8 cellular contexts compared by ENCODE assay signal in the genomic region with DNA sequence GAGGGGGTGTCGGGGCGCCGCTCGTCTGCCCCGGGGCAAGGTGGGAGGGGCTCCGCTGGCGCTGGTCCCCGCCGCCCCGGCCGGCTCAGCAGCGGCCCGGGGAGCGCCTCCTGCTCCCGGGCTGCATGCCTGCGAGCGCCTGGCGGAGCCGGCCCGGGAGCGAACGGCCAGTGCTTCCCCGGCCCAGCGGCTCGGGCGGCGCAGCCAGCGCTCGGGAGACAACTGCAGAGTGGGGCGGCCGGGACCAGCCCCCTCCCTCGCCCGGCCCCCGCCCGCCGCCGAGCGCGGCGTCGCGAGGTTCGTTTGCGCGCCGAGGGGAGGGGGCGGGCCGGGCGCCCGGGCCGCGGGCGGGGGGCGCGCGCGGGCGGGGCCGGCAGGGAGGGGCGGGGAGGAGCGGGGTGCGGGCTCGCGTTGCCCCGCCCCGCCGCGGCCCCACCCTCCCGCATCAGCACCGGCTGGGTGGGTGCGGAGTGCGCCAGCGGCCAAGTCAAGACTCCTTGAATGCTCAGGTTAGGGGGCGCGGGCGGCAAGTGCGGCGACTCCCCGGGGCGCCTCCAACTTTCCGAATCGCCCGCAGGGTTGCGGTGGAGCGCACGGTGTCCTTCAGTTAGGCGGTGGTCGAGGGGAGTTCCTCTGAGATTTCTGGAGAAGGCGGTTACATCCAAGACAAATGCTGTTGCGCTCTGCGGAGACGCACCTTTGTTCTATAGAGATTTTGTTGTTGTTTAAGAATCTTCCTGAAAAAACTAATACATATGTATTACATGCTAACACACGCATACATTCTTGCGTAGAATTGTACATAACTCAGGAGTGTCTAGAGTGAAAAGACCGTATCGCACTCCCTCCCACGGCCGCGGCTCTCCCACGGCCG. TPM values are rescaled to one million over a fixed set of nuclear protein-coding genes. Genes with fewer than 3 reads are reported as not detected.
DNase-seq lines count a peak whose midpoint lies in the region; ATAC-seq, FAIRE-seq and TF ChIP-seq lines count a peak whose summit lies in the region.

A gene with protein sequence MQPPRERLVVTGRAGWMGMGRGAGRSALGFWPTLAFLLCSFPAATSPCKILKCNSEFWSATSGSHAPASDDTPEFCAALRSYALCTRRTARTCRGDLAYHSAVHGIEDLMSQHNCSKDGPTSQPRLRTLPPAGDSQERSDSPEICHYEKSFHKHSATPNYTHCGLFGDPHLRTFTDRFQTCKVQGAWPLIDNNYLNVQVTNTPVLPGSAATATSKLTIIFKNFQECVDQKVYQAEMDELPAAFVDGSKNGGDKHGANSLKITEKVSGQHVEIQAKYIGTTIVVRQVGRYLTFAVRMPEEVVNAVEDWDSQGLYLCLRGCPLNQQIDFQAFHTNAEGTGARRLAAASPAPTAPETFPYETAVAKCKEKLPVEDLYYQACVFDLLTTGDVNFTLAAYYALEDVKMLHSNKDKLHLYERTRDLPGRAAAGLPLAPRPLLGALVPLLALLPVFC (minus strand): TSS at position 231 of the 874 bp plus-strand sequence. CDS start 279 bp downstream, outside the sequence.

- 21% methylated on average over 30 of the region's 101 CpGs for WGBS in A549 (ENCODE audit: missing lambda C conversion rate)

- no peak within 1 kb of the TSS for H3K9ac ChIP-seq in rectal smooth muscle tissue (ENCODE audit: low read length)

- no peak for TF ChIP-seq POLR2A in A549 (IDR thresholded peaks at IDR 0.05; ENCODE audit: low read length)

- TF ChIP-seq CTCF in A549 (IDR thresholded peaks at IDR 0.05) (no peak), left ventricle myocardium inferior (IDR thresholded peaks at IDR 0.05; ENCODE audit: borderline replicate concordance) (no peak)

- no peaks in the 10 kb centered on the region; the same call in 1 of the 2 replicates for H3K27me3 ChIP-seq in HAP-1 (ENCODE audit: low read depth)
- peaks cover 51% of the 10 kb centered on the region for H3K27me3 ChIP-seq in left ventricle myocardium inferior (ENCODE audit: low read depth)
- peaks cover 4% of the 10 kb centered on the region for H3K27me3 ChIP-seq in rectal smooth muscle tissue (ENCODE audit: control insufficient read depth, insufficient read depth, low read length)

- H3K4me3 Mint-ChIP-seq in activated T-cell treated with anti-CD3 and anti-CD28 coated beads, Interleukin-2, amount 50 U/mL, for 72 hours, result peak within 1 kb of the TSS; percentile 88 to 98

- intact Hi-C loops in left ventricle myocardium inferior (cut with micrococcal nuclease), result no loop called here

- H3K4me1 Mint-ChIP-seq in activated T-cell treated with anti-CD3 and anti-CD28 coated beads, Interleukin-2, amount 50 U/mL, for 72 hours (ENCODE audit: low read depth), result peaks cover 7% of the 10 kb centered on the region

- no peak for TF ChIP-seq RAD21 in A549 (conservative IDR thresholded peaks at IDR 0.05 in 1 of 2, IDR thresholded peaks at IDR 0.05 in 1 of 2)

- peak within 1 kb of the TSS; percentile 93 for H3K4me2 ChIP-seq in A549

- peak; percentile 40 to 57; a peak in 5 of 6 replicates for ATAC-seq in A549
- ATAC-seq in activated T-cell treated with anti-CD3 and anti-CD28 coated beads, Interleukin-2, amount 50 U/mL, for 72 hours (replicated peaks in 1 of 2), result peak; percentile 32 to 52
- no peak for ATAC-seq in GM18520 (IDR thresholded peaks at IDR 0.05; ENCODE audit: unreplicated experiment)

- POLR2A ChIA-PET in A549 (lab: Yijun Ruan, JAX), result no interaction called here

- H3K36me3 ChIP-seq in HAP-1 (replicated peaks) (no peaks in the 10 kb centered on the region), left ventricle myocardium inferior (no peaks in the 10 kb centered on the region), rectal smooth muscle tissue (ENCODE audit: control insufficient read depth, insufficient read depth, low read length) (no peaks in the 10 kb centered on the region)

- peaks cover 0 to 2% of the 10 kb centered on the region in 2 donors for H3K36me3 Mint-ChIP-seq in activated T-cell treated with anti-CD3 and anti-CD28 coated beads, Interleukin-2, amount 50 U/mL, for 72 hours (ENCODE audit: insufficient read depth in 2 of 2)

- H3K9me3 ChIP-seq in A549 (0 out of 3 replicates have a peak, but pooled peaks cover 2% of the 10 kb centered on the region), HAP-1 (peaks cover 2% of the 10 kb centered on the region; the same call in 1 of the 2 replicates), left ventricle myocardium inferior (replicated peaks) (no peaks in the 10 kb centered on the region)

- FAIRE-seq in A549 (lab: Jason Lieb, UNC), result no peak

- peak within 1 kb of the TSS; percentile 9 to 15; a peak in 3 of 6 replicates for H3K27ac ChIP-seq in A549
- H3K27ac ChIP-seq in left ventricle myocardium inferior (replicated peaks), result peak within 1 kb of the TSS; percentile 91
- peak within 1 kb of the TSS; percentile 88 for H3K27ac ChIP-seq in rectal smooth muscle tissue (ENCODE audit: low read depth, low read length)

- H3K27ac Mint-ChIP-seq in activated T-cell treated with anti-CD3 and anti-CD28 coated beads, Interleukin-2, amount 50 U/mL, for 72 hours, result no peak within 1 kb of the TSS

- in situ Hi-C loops in HAP-1 (cut with MboI; ENCODE audit: low sequenced_read_pairs), result no loop called here

- DNase-seq in A549 (ENCODE audit: low read depth in 1 of 2, low spot score in 1 of 2) (no peak), HAP-1 (ENCODE audit: low spot score in 2 of 2) (peak in 1 of 2 experiments; percentile 65), left ventricle myocardium inferior (peak; percentile 66), HCEC 1CT (no peak), HK-2 (ENCODE audit: unreplicated experiment) (no peak)
- DNase-seq in activated T-cell treated with anti-CD3 and anti-CD28 coated beads, Interleukin-2, amount 50 U/mL, for 72 hours, result peak; percentile 4 to 27

- H3K4me1 ChIP-seq in A549, result peaks cover 16% of the 10 kb centered on the region
- no peaks in the 10 kb centered on the region; the same call in 1 of the 2 replicates for H3K4me1 ChIP-seq in HAP-1
- H3K4me1 ChIP-seq in left ventricle myocardium inferior, result peaks cover 26% of the 10 kb centered on the region
- H3K4me1 ChIP-seq in rectal smooth muscle tissue (ENCODE audit: control insufficient read depth, insufficient read depth, low read length), result peaks cover 18% of the 10 kb centered on the region

- TF ChIP-seq EP300 in A549 (IDR thresholded peaks at IDR 0.05), result no peak

- no peaks in the 10 kb centered on the region for H3K9me3 Mint-ChIP-seq in activated T-cell treated with anti-CD3 and anti-CD28 coated beads, Interleukin-2, amount 50 U/mL, for 72 hours

- peaks cover 56% of the 10 kb centered on the region for H3K27me3 Mint-ChIP-seq in activated T-cell treated with anti-CD3 and anti-CD28 coated beads, Interleukin-2, amount 50 U/mL, for 72 hours (ENCODE audit: low read depth)

- H3K4me3 ChIP-seq in A549, result peak within 1 kb of the TSS; percentile 45
- H3K4me3 ChIP-seq in HAP-1, result peak within 1 kb of the TSS; percentile 38
- H3K4me3 ChIP-seq in left ventricle myocardium inferior, result peak within 1 kb of the TSS; percentile 83
- peak within 1 kb of the TSS; percentile 72 for H3K4me3 ChIP-seq in rectal smooth muscle tissue (ENCODE audit: low read length)

- CTCF ChIA-PET in A549 (lab: Yijun Ruan, JAX), result interaction anchor here (0.8 to 3.3 kb wide), 23 partner anchors 11 to 1235 kb away, joined by 3 to 51 read pairs (median 10); no protein-coding TSS in a partner anchor

TF ChIP-seq in A549, 52 proteins besides CTCF, POLR2A, EP300 and RAD21:
- TF ChIP-seq, protein P1, sequence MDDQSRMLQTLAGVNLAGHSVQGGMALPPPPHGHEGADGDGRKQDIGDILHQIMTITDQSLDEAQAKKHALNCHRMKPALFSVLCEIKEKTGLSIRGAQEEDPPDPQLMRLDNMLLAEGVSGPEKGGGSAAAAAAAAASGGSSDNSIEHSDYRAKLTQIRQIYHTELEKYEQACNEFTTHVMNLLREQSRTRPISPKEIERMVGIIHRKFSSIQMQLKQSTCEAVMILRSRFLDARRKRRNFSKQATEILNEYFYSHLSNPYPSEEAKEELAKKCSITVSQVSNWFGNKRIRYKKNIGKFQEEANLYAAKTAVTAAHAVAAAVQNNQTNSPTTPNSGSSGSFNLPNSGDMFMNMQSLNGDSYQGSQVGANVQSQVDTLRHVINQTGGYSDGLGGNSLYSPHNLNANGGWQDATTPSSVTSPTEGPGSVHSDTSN (IDR thresholded peaks at IDR 0.05), result no peak
- no peak for TF ChIP-seq FOSL2 (IDR thresholded peaks at IDR 0.05)
- no peak for TF ChIP-seq FOSL2 (CRISPR knock-in tag; IDR thresholded peaks at IDR 0.05)

RNA-seq across cellular contexts. Expression of the gene that starts here (rescaled TPM):
- polyA plus RNA-seq in A549 (2011; rRNA removed) (0.07 TPM in 1 of 2 replicates, not detected in the other), A549 (2017; fragmentation: RNase III; extraction: RNeasy Plus Mini Kit Qiagen cat#74134 plus additional on column Dnase treatment) (0.08 to 0.22 TPM (median 0.08 TPM) in 3 replicates)
- polyA plus RNA-seq in A549 (2012; cell fraction: cytosol; rRNA removed), result 0.06 and 0.08 TPM in 2 replicates
- polyA plus RNA-seq in A549 (2012; cell fraction: nucleus; rRNA removed), result 0.14 and 0.20 TPM in 2 replicates
- not detected in 2 replicates for polyA minus RNA-seq in A549 (2011; rRNA and poly(A)+ RNA removed)
- total RNA-seq in activated T-cell treated with anti-CD3 and anti-CD28 coated beads, Interleukin-2, amount 50 U/mL, for 72 hours, result 1 to 10 TPM in 1 of 2 donors, under 1 TPM in 1; 0.53 to 1.7 TPM
- total RNA-seq in left ventricle myocardium inferior, result 16.9 TPM

Comparison
In these comparisons a context has a peak if more than half of its experiments do, and no peak if none do; other contexts are left out.
1. Peak in ATAC-seq, H3K4me3 ChIP-seq, H3K27ac ChIP-seq and H3K4me2 ChIP-seq in A549; RNA of the gene not detected or under 1 TPM.
2. DNase-seq: peak in activated T-cell treated with anti-CD3 and anti-CD28 coated beads, Interleukin-2, amount 50 U/mL, for 72 hours (2 of 2) and left ventricle myocardium inferior (single experiment); none in A549 (0 of 2), HCEC 1CT (single experiment) and HK-2 (single experiment).
3. H3K27ac ChIP-seq: peak in every context shown above with its lines; median percentile 91 in left ventricle myocardium inferior; 88 in rectal smooth muscle tissue; 12 in A549.
4. Peak in every context shown above with its lines, with median percentiles within 50 percentile points of each other: H3K4me3 ChIP-seq.